Comparison of ENCODE assay signal across 35 cellular contexts in the genomic region with DNA sequence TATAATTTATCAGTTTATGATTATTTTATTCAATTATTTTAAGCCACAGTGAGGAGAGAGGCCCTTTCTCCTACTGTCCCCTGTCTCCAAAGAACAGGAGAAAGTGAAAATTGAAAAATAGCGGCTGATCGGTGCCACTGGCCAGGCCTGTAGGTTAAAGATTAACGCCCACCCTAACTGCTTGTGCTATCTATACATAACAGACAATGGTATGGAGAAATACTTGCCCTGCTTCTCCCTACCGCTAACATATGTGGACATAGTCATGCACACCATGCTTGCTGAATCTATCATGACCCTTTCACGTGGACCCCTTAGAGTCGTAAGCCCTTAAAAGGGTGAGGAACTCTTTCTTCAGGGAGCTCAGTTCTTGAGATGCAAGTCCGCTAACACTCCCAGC.
"Had no signal": no experiment of that assay in that cellular context is flagged by ENCODE, and none has a peak within 500 bp of the region (broad histone marks: within the 10 kb centered on the region; RNA-seq: fewer than 3 reads in every experiment).

No MANE protein-coding gene starts in this region.

- H3K4me1 ChIP-seq: adrenal gland, ascending aorta, body of pancreas, breast epithelium had no signal

- DNase-seq: activated effector memory CD4-positive, alpha-beta T cell treated with anti-CD3 and anti-CD28 coated beads, Interleukin-2, amount 50 U/mL, for 16 hours; activated effector memory CD4-positive, alpha-beta T cell treated with Interleukin-2 at 50 U/mL for 16 hours; activated gamma-delta T cell; activated gamma-delta T cell treated with Interleukin-2 at 50 U/mL for 16 hours; activated naive CD4-positive, alpha-beta T cell; activated naive CD4-positive, alpha-beta T cell treated with anti-CD3 and anti-CD28 coated beads for 36 hours; activated naive CD4-positive, alpha-beta T cell treated with anti-CD3 and anti-CD28 coated beads, Interleukin-2, amount 10 ng/mL, durations not matched to agents 7 days and 5 days; activated naive CD4-positive, alpha-beta T cell treated with anti-CD3 and anti-CD28 coated beads, Interleukin-2, amount 50 U/mL, for 16 hours; activated naive CD4-positive, alpha-beta T cell treated with Interleukin-2 at 50 U/mL for 16 hours; activated naive CD8-positive, alpha-beta T cell treated with anti-CD3 and anti-CD28 coated beads for 36 hours; activated naive CD8-positive, alpha-beta T cell treated with anti-CD3 and anti-CD28 coated beads, Interleukin-2, amount 10 ng/mL, durations not matched to agents 7 days and 5 days; activated naive CD8-positive, alpha-beta T cell treated with anti-CD3 and anti-CD28 coated beads, Interleukin-2, amount 50 U/mL, for 24 hours; activated T-cell treated with anti-CD3 and anti-CD28 coated beads for 4 hours; activated T-cell treated with anti-CD3 and anti-CD28 coated beads, Interleukin-2, amount 50 U/mL, for 1 hour; activated T-cell treated with anti-CD3 and anti-CD28 coated beads, Interleukin-2, amount 50 U/mL, for 24 hours; activated T-cell treated with anti-CD3 and anti-CD28 coated beads, Interleukin-2, amount 50 U/mL, for 4 hours; activated T-cell treated with anti-CD3 and anti-CD28 coated beads, Interleukin-2, amount 50 U/mL, for 48 hours; activated T-cell treated with anti-CD3 and anti-CD28 coated beads, Interleukin-2, amount 50 U/mL, for 72 hours; adrenal gland; amniotic stem cell; amygdala; anterior cingulate cortex; aorta; body of pancreas; brain microvascular endothelial cell; caudate nucleus; central memory CD4-positive, alpha-beta T cell; cerebellar nuclear complex had no signal

- H3K27me3 ChIP-seq: adrenal gland, ascending aorta, body of pancreas, brain microvascular endothelial cell, breast epithelium, cardiac muscle cell had no signal

- H3K36me3 ChIP-seq: adrenal gland, ascending aorta, brain microvascular endothelial cell, breast epithelium, cardiac muscle cell had no signal

- FAIRE-seq: astrocyte, bronchial epithelial cell had no signal

- H3K4me3 ChIP-seq: adrenal gland, ascending aorta, body of pancreas, breast epithelium, cardiac muscle cell had no signal

- ATAC-seq: activated naive CD4-positive, alpha-beta T cell treated with anti-CD3 and anti-CD28 coated beads, Interleukin-2, amount 50 U/mL, for 72 hours; activated naive CD8-positive, alpha-beta T cell treated with anti-CD3 and anti-CD28 coated beads, Interleukin-2, amount 50 U/mL, for 24 hours; activated T-cell treated with anti-CD3 and anti-CD28 coated beads, Interleukin-2, amount 50 U/mL, for 4 hours; activated T-cell treated with anti-CD3 and anti-CD28 coated beads, Interleukin-2, amount 50 U/mL, for 72 hours; activated T-helper 17 cell treated with anti-CD3 and anti-CD28 coated beads, Interleukin-2, amount 50 U/mL, for 72 hours; body of pancreas had no signal

- H3K9me3 ChIP-seq: adrenal gland, ascending aorta, body of pancreas, breast epithelium had no signal

- H3K27ac ChIP-seq: adrenal gland, ascending aorta, body of pancreas, brain microvascular endothelial cell, breast epithelium, cardiac muscle cell had no signal
